In the genomic region with DNA sequence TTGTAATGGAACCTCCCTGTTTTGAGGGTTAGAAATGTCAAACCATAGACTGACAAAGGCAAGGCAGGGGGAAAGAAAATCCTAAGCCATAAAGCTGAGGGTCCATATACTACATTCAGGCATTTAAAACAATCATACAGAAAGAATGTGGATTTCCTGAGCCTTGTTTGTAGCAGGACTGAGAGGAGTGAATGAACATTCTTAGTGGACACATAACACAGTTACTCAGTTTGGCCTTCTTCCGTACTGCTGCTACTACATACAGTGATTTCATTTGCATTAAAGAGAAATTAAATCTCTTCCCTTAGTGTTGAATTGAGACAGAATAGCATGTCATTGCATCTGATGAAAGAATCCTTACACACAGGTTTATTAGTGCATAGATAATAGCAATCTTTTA, we compare ENCODE assay signal across 19 cellular contexts. TPM values are rescaled to one million over a fixed set of nuclear protein-coding genes. Genes with fewer than 3 reads are reported as not detected.
DNase-seq lines count a peak whose midpoint lies in the region; ATAC-seq, FAIRE-seq and TF ChIP-seq lines count a peak whose summit lies in the region.
"Had no signal": no experiment of that assay in that cellular context is flagged by ENCODE, and none has a peak within 500 bp of the region (broad histone marks: within the 10 kb centered on the region; RNA-seq: fewer than 3 reads in every experiment).

No MANE protein-coding gene starts in this region.

- FAIRE-seq in endothelial cell of umbilical vein (lab: Jason Lieb, UNC): peak; percentile 8
- FAIRE-seq: HepG2 had no signal

- H3K27ac ChIP-seq in OCI-LY7 (ENCODE audit: low read depth, low read length, poor library complexity, severe bottlenecking) (no peak overlapping the region), endothelial cell of umbilical vein (ENCODE audit: insufficient read depth, low read depth, low read length) (no peak overlapping the region)
- H3K27ac ChIP-seq: Peyer's patch had no signal

- H3K9me3 Mint-ChIP-seq in stimulated activated naive CD8-positive, alpha-beta T cell treated with anti-CD3 and anti-CD28 coated beads, Interleukin-15, Interleukin-2, amounts not matched to agents 100 ng/mL and 50 ng/mL, for 24 hours: no peaks in the 10 kb centered on the region
- H3K9me3 Mint-ChIP-seq in stimulated activated naive CD8-positive, alpha-beta T cell treated with anti-CD3 and anti-CD28 coated beads, Interleukin-15, amount 100 ng/mL, for 72 hours: no peaks in the 10 kb centered on the region
- H3K9me3 Mint-ChIP-seq: CD4-positive, alpha-beta T cell had no signal

- H3K27me3 ChIP-seq in endothelial cell of umbilical vein (ENCODE audit: control insufficient read depth in 2 of 2, insufficient read depth in 2 of 2, low read length in 2 of 2) (peaks cover 0 to 2% of the 10 kb centered on the region in 2 experiments), MG63 (no peaks in the 10 kb centered on the region)
- H3K27me3 ChIP-seq: Peyer's patch had no signal

- no peak overlapping the region for H3K9ac ChIP-seq in endothelial cell of umbilical vein (replicated peaks; ENCODE audit: extremely low read depth, insufficient read depth, low read length)

- intact Hi-C loops in OCI-LY7 (cut with micrococcal nuclease; ENCODE audit: unreplicated experiment) (loop anchor here (5.0 kb wide), 1 partner anchor 66 kb away; no protein-coding TSS in a partner anchor), endothelial cell of umbilical vein (cut with micrococcal nuclease) (loop anchor here (5.0 kb wide), 1 partner anchor 89 kb away; no protein-coding TSS in a partner anchor)

- dilution Hi-C loops in endothelial cell of umbilical vein (cut with MboI; ENCODE audit: extremely low pct_ligation_motif_present, low sequenced_read_pairs): no loop called here

- H3K79me2 ChIP-seq in OCI-LY7 (ENCODE audit: insufficient read depth, low read depth, low read length): peaks cover 34% of the 10 kb centered on the region
- no peaks in the 10 kb centered on the region for H3K79me2 ChIP-seq in endothelial cell of umbilical vein (ENCODE audit: control insufficient read depth, insufficient read depth, low read length)

- no peaks in the 10 kb centered on the region for H3K9me1 ChIP-seq in endothelial cell of umbilical vein (replicated peaks; ENCODE audit: control insufficient read depth, extremely low read depth, insufficient read depth, low read length)

- H3K27ac Mint-ChIP-seq in stimulated activated naive CD8-positive, alpha-beta T cell treated with anti-CD3 and anti-CD28 coated beads, Interleukin-15, Interleukin-2, amounts not matched to agents 100 ng/mL and 50 ng/mL, for 24 hours: no peak overlapping the region
- H3K27ac Mint-ChIP-seq in stimulated activated naive CD8-positive, alpha-beta T cell treated with anti-CD3 and anti-CD28 coated beads, Interleukin-15, amount 100 ng/mL, for 72 hours: no peak overlapping the region
- H3K27ac Mint-ChIP-seq: B cell; CD4-positive, alpha-beta T cell had no signal

- no peaks in the 10 kb centered on the region for H4K20me1 ChIP-seq in OCI-LY7 (ENCODE audit: insufficient read depth, low read length)
- no peaks in the 10 kb centered on the region for H4K20me1 ChIP-seq in endothelial cell of umbilical vein (replicated peaks; ENCODE audit: control insufficient read depth, extremely low read depth, insufficient read depth, low read length)

- peaks cover 28% of the 10 kb centered on the region for H3K36me3 Mint-ChIP-seq in stimulated activated naive CD8-positive, alpha-beta T cell treated with anti-CD3 and anti-CD28 coated beads, Interleukin-15, Interleukin-2, amounts not matched to agents 100 ng/mL and 50 ng/mL, for 24 hours (ENCODE audit: low read depth)

- TF ChIP-seq CTCF in OCI-LY7 (conservative IDR thresholded peaks at IDR 0.05; ENCODE audit: low read length) (no peak), endothelial cell of umbilical vein (IDR thresholded peaks at IDR 0.05; ENCODE audit: extremely low read depth in 1 of 2, insufficient read depth in 1 of 2, low read depth in 1 of 2, low read length in 2 of 2) (no peak)

- H3K36me3 ChIP-seq in OCI-LY7 (ENCODE audit: insufficient read depth, low read length) (peaks cover 14% of the 10 kb centered on the region), endothelial cell of umbilical vein (ENCODE audit: control insufficient read depth in 2 of 2, extremely low read depth in 1 of 2, insufficient read depth in 2 of 2, low read length in 2 of 2) (no peaks in the 10 kb centered on the region), MG63 (peaks cover 15% of the 10 kb centered on the region)

- CTCF ChIA-PET in OCI-LY7 (lab: Charles Lee; ENCODE audit: unreplicated experiment): no interaction called here
- CTCF ChIA-PET in endothelial cell of umbilical vein (lab: Charles Lee): no interaction called here

- TF ChIP-seq POLR2A in endothelial cell of umbilical vein (IDR thresholded peaks at IDR 0.05; ENCODE audit: low read depth, low read length): no peak

- H3K27me3 Mint-ChIP-seq in stimulated activated naive CD8-positive, alpha-beta T cell treated with anti-CD3 and anti-CD28 coated beads, Interleukin-15, Interleukin-2, amounts not matched to agents 100 ng/mL and 50 ng/mL, for 24 hours: peaks cover 4% of the 10 kb centered on the region
- no peaks in the 10 kb centered on the region for H3K27me3 Mint-ChIP-seq in stimulated activated naive CD8-positive, alpha-beta T cell treated with anti-CD3 and anti-CD28 coated beads, Interleukin-15, amount 100 ng/mL, for 72 hours

- peak overlapping the region; percentile 63 for H3K4me3 Mint-ChIP-seq in stimulated activated naive CD8-positive, alpha-beta T cell treated with anti-CD3 and anti-CD28 coated beads, Interleukin-15, Interleukin-2, amounts not matched to agents 100 ng/mL and 50 ng/mL, for 24 hours
- H3K4me3 Mint-ChIP-seq in stimulated activated naive CD8-positive, alpha-beta T cell treated with anti-CD3 and anti-CD28 coated beads, Interleukin-15, amount 100 ng/mL, for 72 hours: no peak overlapping the region
- H3K4me3 Mint-ChIP-seq: B cell had no signal

- H2AFZ ChIP-seq in OCI-LY7 (ENCODE audit: low read length) (no peak overlapping the region), endothelial cell of umbilical vein (ENCODE audit: low read depth, low read length) (no peak overlapping the region)

- H3K9me2 ChIP-seq in OCI-LY7 (ENCODE audit: insufficient read depth, low read length): no peaks in the 10 kb centered on the region

- no peak for DNase-seq in stimulated activated naive CD8-positive, alpha-beta T cell treated with anti-CD3 and anti-CD28 coated beads, Interleukin-15, amount 100 ng/mL, for 72 hours
- no peak for DNase-seq in OCI-LY7 (ENCODE audit: low spot score)
- no peak for DNase-seq in endothelial cell of umbilical vein (ENCODE audit: low read depth, low spot score)
- no peak for DNase-seq in epidermal melanocyte (ENCODE audit: insufficient read length, low spot score)
- no peak for DNase-seq in NCI-H446 (lab: John Stamatoyannopoulos, UW)
- no peak for DNase-seq in MG63
- DNase-seq: CD4-positive, alpha-beta T cell; DND-41; H7; MM.1S; NCI-H1105; NCI-H1930; NCI-H2171; NCI-H510A; Peyer's patch; SHP77 had no signal

- H3K4me3 ChIP-seq in OCI-LY7 (ENCODE audit: low read depth, low read length, poor library complexity, severe bottlenecking): no peak overlapping the region
- no peak overlapping the region for H3K4me3 ChIP-seq in endothelial cell of umbilical vein (replicated peaks in 1 of 3; ENCODE audit: insufficient read depth in 1 of 3, low read depth in 1 of 3, low read length in 3 of 3)
- H3K4me3 ChIP-seq in MG63: no peak overlapping the region
- H3K4me3 ChIP-seq: Peyer's patch had no signal

- H3K4me2 ChIP-seq in OCI-LY7 (ENCODE audit: low read length) (0 out of 2 replicates have a peak overlapping the region, but pooled peaks have one; percentile 95), endothelial cell of umbilical vein (ENCODE audit: insufficient read depth, low read length) (no peak overlapping the region)

- peaks cover 59% of the 10 kb centered on the region for H3K4me1 Mint-ChIP-seq in stimulated activated naive CD8-positive, alpha-beta T cell treated with anti-CD3 and anti-CD28 coated beads, Interleukin-15, Interleukin-2, amounts not matched to agents 100 ng/mL and 50 ng/mL, for 24 hours (ENCODE audit: low read depth)
- H3K4me1 Mint-ChIP-seq in stimulated activated naive CD8-positive, alpha-beta T cell treated with anti-CD3 and anti-CD28 coated beads, Interleukin-15, amount 100 ng/mL, for 72 hours: peaks cover 49% of the 10 kb centered on the region

- H3K9me3 ChIP-seq in OCI-LY7 (ENCODE audit: low read length) (no peaks in the 10 kb centered on the region), endothelial cell of umbilical vein (replicated peaks; ENCODE audit: control insufficient read depth, insufficient read depth, low read length) (no peaks in the 10 kb centered on the region), MG63 (no peaks in the 10 kb centered on the region)
- H3K9me3 ChIP-seq: Peyer's patch had no signal

- BruUV-seq in OCI-LY7 (replicated peaks; lab: Mats Ljungman, UMichigan): no TSS peak
- no TSS peak for BruUV-seq in endothelial cell of umbilical vein (replicated peaks; lab: Mats Ljungman, UMichigan)

- POLR2A ChIA-PET in OCI-LY7 (lab: Charles Lee) (interaction anchor here (1.3 to 1.7 kb wide), 3 partner anchors 12 to 18 kb away, joined by 4 to 8 read pairs (median 4); no protein-coding TSS in a partner anchor), endothelial cell of umbilical vein (lab: Charles Lee) (interaction anchor here (0.6 kb wide), 1 partner anchor 402 kb away, joined by 3 read pairs; no protein-coding TSS in a partner anchor)

- no peak for ATAC-seq in stimulated activated naive CD8-positive, alpha-beta T cell treated with anti-CD3 and anti-CD28 coated beads, Interleukin-15, amount 100 ng/mL, for 72 hours
- ATAC-seq: HepG2 had no signal

- peaks cover 28% of the 10 kb centered on the region for H3K4me1 ChIP-seq in OCI-LY7 (ENCODE audit: insufficient read depth, low read length, poor library complexity, severe bottlenecking)
- peaks cover 13% of the 10 kb centered on the region for H3K4me1 ChIP-seq in endothelial cell of umbilical vein (ENCODE audit: control insufficient read depth, extremely low read depth, insufficient read depth, low read length)

RNA-seq across cellular contexts. Expression of gene MTX3, which starts 1.8 kb away (rescaled TPM):
- total RNA-seq in OCI-LY7 (2014; rRNA removed; shearing (Covaris generic)): 19.2 and 26.0 TPM in 2 replicates
- total RNA-seq in OCI-LY7 (2022) (53.6 and 67.3 TPM in 2 replicates), endothelial cell of umbilical vein (8.3 and 9.4 TPM in 2 replicates)
- polyA plus RNA-seq in endothelial cell of umbilical vein: 2.1 and 2.9 TPM in 2 replicates
- polyA plus RNA-seq in endothelial cell of umbilical vein (2011; cell fraction: cytosol; rRNA removed): 2.0 and 2.3 TPM in 2 replicates
- polyA plus RNA-seq in endothelial cell of umbilical vein (2011; cell fraction: nucleus; rRNA removed): 9.5 and 11.3 TPM in 2 replicates
- 2.8 and 3.7 TPM in 2 replicates for polyA plus RNA-seq in endothelial cell of umbilical vein (2012)
- polyA minus RNA-seq in endothelial cell of umbilical vein: 5.8 and 6.2 TPM in 2 replicates
- 14.8 TPM for polyA minus RNA-seq in endothelial cell of umbilical vein (2011; cell fraction: cytosol; rRNA and poly(A)+ RNA removed)
- polyA minus RNA-seq in endothelial cell of umbilical vein (2011; cell fraction: nucleus; rRNA and poly(A)+ RNA removed): 4.8 and 7.6 TPM in 2 replicates
- total RNA-seq in MG63 (2014; rRNA removed; shearing (Covaris generic); ENCODE audit: low replicate concordance): 3.4 and 7.1 TPM in 2 replicates

RNA-seq across cellular contexts. Expression of gene THBS4, which starts 42.3 kb away (rescaled TPM):
- 1.8 and 4.5 TPM in 2 replicates for total RNA-seq in OCI-LY7 (2014; rRNA removed; shearing (Covaris generic))
- 3.9 and 4.2 TPM in 2 replicates for total RNA-seq in OCI-LY7 (2022)
- not detected in 2 replicates for total RNA-seq in endothelial cell of umbilical vein
- not detected in 2 replicates for polyA plus RNA-seq in endothelial cell of umbilical vein
- 0.03 and 0.06 TPM in 2 replicates for polyA plus RNA-seq in endothelial cell of umbilical vein (2011; cell fraction: cytosol; rRNA removed)
- 0.07 TPM in 1 of 2 replicates, not detected in the other for polyA plus RNA-seq in endothelial cell of umbilical vein (2011; cell fraction: nucleus; rRNA removed)
- not detected in 2 replicates for polyA plus RNA-seq in endothelial cell of umbilical vein (2012)
- polyA minus RNA-seq in endothelial cell of umbilical vein: not detected in 2 replicates
- polyA minus RNA-seq in endothelial cell of umbilical vein (2011; cell fraction: cytosol; rRNA and poly(A)+ RNA removed): not detected
- polyA minus RNA-seq in endothelial cell of umbilical vein (2011; cell fraction: nucleus; rRNA and poly(A)+ RNA removed): not detected in 2 replicates
- total RNA-seq in MG63 (2014; rRNA removed; shearing (Covaris generic); ENCODE audit: low replicate concordance): 0.10 and 0.89 TPM in 2 replicates
